Comparison of ENCODE assay signal across 10 cellular contexts in the genomic region with DNA sequence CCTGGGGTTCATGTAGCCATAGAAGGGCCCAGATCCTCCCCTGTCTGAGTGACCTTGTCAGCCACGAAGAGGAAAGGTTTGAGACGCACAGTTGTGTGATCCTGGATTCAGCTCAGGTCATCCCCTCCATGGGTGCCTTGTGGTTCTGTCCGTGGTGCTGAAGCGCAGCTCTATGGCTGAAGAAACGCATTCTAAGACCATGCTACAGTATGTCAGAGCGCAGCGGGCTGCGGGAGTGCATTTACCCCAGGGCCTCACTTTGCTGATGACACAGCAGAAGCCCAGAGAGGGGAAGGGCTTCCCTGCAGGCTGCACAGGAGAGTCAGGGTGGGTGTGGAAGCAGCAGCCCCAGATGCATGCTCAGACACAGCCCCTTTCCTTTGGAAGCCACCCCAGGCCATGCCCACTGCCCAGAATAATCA.
A peak's percentile ranks its signal among the peaks of the same experiment; 100 is the strongest.
DNase-seq lines count a peak whose midpoint lies in the region; ATAC-seq and TF ChIP-seq lines count a peak whose summit lies in the region.
"Had no signal": no experiment of that assay in that cellular context is flagged by ENCODE, and none has a peak within 500 bp of the region (broad histone marks: within the 10 kb centered on the region; RNA-seq: fewer than 3 reads in every experiment).

No MANE protein-coding gene starts in this region.

- H3K4me1 ChIP-seq in Peyer's patch = no peaks in the 10 kb centered on the region

- DNase-seq in activated CD8-positive, alpha-beta memory T cell treated with anti-CD3 and anti-CD28 coated beads, Interleukin-2, amount 50 U/mL, for 4 hours = peak; percentile 14
- no peak for DNase-seq in activated CD8-positive, alpha-beta memory T cell treated with anti-CD3 and anti-CD28 coated beads for 24 hours
- DNase-seq in Peyer's patch = peak in 2 of 3 donors; percentile 25 to 36
- DNase-seq in fibroblast of pulmonary artery (ENCODE audit: low read depth) = peak; percentile 48
- peak; percentile 47 for DNase-seq in stimulated activated CD8-positive, alpha-beta memory T cell treated with anti-CD3 and anti-CD28 coated beads, Interleukin-4, amount 100 ng/mL, for 48 hours
- DNase-seq in NCI-H2227 (lab: John Stamatoyannopoulos, UW; ENCODE audit: unreplicated experiment) = no peak
- no peak for DNase-seq in NCI-H1105 treated with DMSO at 0.1 percent for 48 hours (lab: John Stamatoyannopoulos, UW)
- DNase-seq: activated B cell treated with CpG ODN at 0.5 μM for 24 hours, C1 segment of cervical spinal cord had no signal

- TF ChIP-seq CTCF in Peyer's patch (IDR thresholded peaks at IDR 0.05) = no peak
- TF ChIP-seq CTCF in fibroblast of pulmonary artery (IDR thresholded peaks at IDR 0.05; ENCODE audit: low read length, missing control alignments) = no peak

- ATAC-seq in GM21367 (IDR thresholded peaks at IDR 0.05; ENCODE audit: unreplicated experiment) = no peak

- H3K27me3 ChIP-seq in Peyer's patch = no peaks in the 10 kb centered on the region

- H3K36me3 ChIP-seq in Peyer's patch = no peaks in the 10 kb centered on the region

- H3K9me3 ChIP-seq in Peyer's patch = no peaks in the 10 kb centered on the region

- TF ChIP-seq POLR2A in Peyer's patch (IDR thresholded peaks at IDR 0.05) = no peak

- no peak overlapping the region for H3K27ac ChIP-seq in Peyer's patch

- H3K4me3 ChIP-seq in Peyer's patch (no peak overlapping the region), fibroblast of pulmonary artery (replicated peaks; ENCODE audit: low read depth, low read length) (no peak overlapping the region)

Comparison
In these comparisons a context has a peak if more than half of its experiments do, and no peak if none do; other contexts are left out.
1. DNase-seq: peak in activated CD8-positive, alpha-beta memory T cell treated with anti-CD3 and anti-CD28 coated beads, Interleukin-2, amount 50 U/mL, for 4 hours (single experiment), Peyer's patch (2 of 3), fibroblast of pulmonary artery (single experiment) and stimulated activated CD8-positive, alpha-beta memory T cell treated with anti-CD3 and anti-CD28 coated beads, Interleukin-4, amount 100 ng/mL, for 48 hours (single experiment); none in activated CD8-positive, alpha-beta memory T cell treated with anti-CD3 and anti-CD28 coated beads for 24 hours (single experiment), NCI-H2227 (single experiment) and NCI-H1105 treated with DMSO at 0.1 percent for 48 hours (single experiment).